Comparison of ENCODE assay signal across 8 cellular contexts in genomic region chr6:32837651-32838113, GRCh38. TPM values are rescaled to one million over a fixed set of nuclear protein-coding genes. Genes with fewer than 3 reads are reported as not detected.
A peak's percentile ranks its signal among the peaks of the same experiment; 100 is the strongest.
DNase-seq lines count a peak whose midpoint lies in the region; ATAC-seq and TF ChIP-seq lines count a peak whose summit lies in the region.

No MANE protein-coding gene starts in this region.

- H3K27ac ChIP-seq in BLaER1 treated with 17β-estradiol and CSF1 and Interleukin-3, amounts not matched to agents 10 nM and 100 nM, result peak overlapping the region; percentile 24 to 87 (median 81); a peak in 21 of 22 replicates
- H3K27ac ChIP-seq in HUES6 (ENCODE audit: low read depth, low read length), result no peak overlapping the region
- H3K27ac ChIP-seq in breast epithelium, result peak overlapping the region; percentile 92 to 94

- H3K9ac ChIP-seq in BLaER1 treated with 17β-estradiol and CSF1 and Interleukin-3, amounts not matched to agents 10 nM and 100 nM, result peak overlapping the region; percentile 74 to 89 (median 84)
- no peak overlapping the region for H3K9ac ChIP-seq in HUES6 (ENCODE audit: low read length)

- H3K4me2 ChIP-seq in BLaER1 treated with 17β-estradiol and CSF1 and Interleukin-3, amounts not matched to agents 10 nM and 100 nM, result peak overlapping the region; percentile 96 to 100 (median 99)

- no peak for ATAC-seq in GM21786 (IDR thresholded peaks at IDR 0.05; ENCODE audit: unreplicated experiment)
- ATAC-seq in HG02763 (IDR thresholded peaks at IDR 0.05; ENCODE audit: unreplicated experiment), result no peak

- peak overlapping the region; percentile 55 to 80 (median 76) for H3K4me3 ChIP-seq in BLaER1 treated with 17β-estradiol and CSF1 and Interleukin-3, amounts not matched to agents 10 nM and 100 nM
- peak overlapping the region; percentile 87 for H3K4me3 ChIP-seq in HUES6 (ENCODE audit: low read depth, low read length)
- H3K4me3 ChIP-seq in breast epithelium, result peak overlapping the region; percentile 78 to 80 (median 79)
- peak overlapping the region; percentile 62 for H3K4me3 ChIP-seq in mononuclear cell (ENCODE audit: low read length)

- H3K27me3 ChIP-seq in BLaER1 treated with 17β-estradiol and CSF1 and Interleukin-3, amounts not matched to agents 10 nM and 100 nM, result no peaks in the 10 kb centered on the region
- H3K27me3 ChIP-seq in HUES6 (ENCODE audit: control insufficient read depth, insufficient read depth, low read length) (peaks cover 39% of the 10 kb centered on the region), breast epithelium (no peaks in the 10 kb centered on the region), mononuclear cell (ENCODE audit: insufficient read depth, low read length) (no peaks in the 10 kb centered on the region)

- no peak for TF ChIP-seq CTCF in breast epithelium (IDR thresholded peaks at IDR 0.05)

- intact Hi-C loops in breast epithelium (cut with DNase I; ENCODE audit: low total_unique reads), result loop anchor here (1.0 kb wide), 1 partner anchor 17 kb away; the partner anchor contains the start of gene PSMB9

- DNase-seq in breast epithelium (ENCODE audit: low spot score in 2 of 2), result no peak
- no peak for DNase-seq in erythroblast (lab: John Stamatoyannopoulos, UW)
- no peak for DNase-seq in NCI-H1694 (lab: John Stamatoyannopoulos, UW)

- TF ChIP-seq POLR2A in breast epithelium (IDR thresholded peaks at IDR 0.05) (no peak), erythroblast (IDR thresholded peaks at IDR 0.05; ENCODE audit: low read length) (no peak)

- no peaks in the 10 kb centered on the region for H3K9me3 ChIP-seq in BLaER1 treated with 17β-estradiol and CSF1 and Interleukin-3, amounts not matched to agents 10 nM and 100 nM (replicated peaks in 1 of 11)
- H3K9me3 ChIP-seq in HUES6 (ENCODE audit: control insufficient read depth, insufficient read depth, low read depth, low read length) (no peaks in the 10 kb centered on the region), breast epithelium (no peaks in the 10 kb centered on the region), mononuclear cell (ENCODE audit: low read depth, low read length) (no peaks in the 10 kb centered on the region)

- peaks cover 42 to 67% (median 63%) of the 10 kb centered on the region in 10 experiments for H3K4me1 ChIP-seq in BLaER1 treated with 17β-estradiol and CSF1 and Interleukin-3, amounts not matched to agents 10 nM and 100 nM
- H3K4me1 ChIP-seq in HUES6 (ENCODE audit: control insufficient read depth, insufficient read depth, low read length), result peaks cover 6% of the 10 kb centered on the region
- H3K4me1 ChIP-seq in breast epithelium, result peaks cover 0 to 9% of the 10 kb centered on the region in 2 donors
- H3K4me1 ChIP-seq in mononuclear cell (ENCODE audit: insufficient read depth, low read length), result peaks cover 59% of the 10 kb centered on the region

- peaks cover 0 to 2% (median 0%) of the 10 kb centered on the region in 11 experiments; a peak in 1 of 22 replicates for H4K20me1 ChIP-seq in BLaER1 treated with 17β-estradiol and CSF1 and Interleukin-3, amounts not matched to agents 10 nM and 100 nM

- peaks cover 44 to 68% (median 54%) of the 10 kb centered on the region in 11 experiments for H3K36me3 ChIP-seq in BLaER1 treated with 17β-estradiol and CSF1 and Interleukin-3, amounts not matched to agents 10 nM and 100 nM
- no peaks in the 10 kb centered on the region; the same call in 1 of the 2 replicates for H3K36me3 ChIP-seq in HUES6 (ENCODE audit: control insufficient read depth, insufficient read depth, low read length)
- H3K36me3 ChIP-seq in breast epithelium, result no peaks in the 10 kb centered on the region

RNA-seq across cellular contexts. Expression of gene TAP2, which starts 0.9 kb away (rescaled TPM):
- total RNA-seq in breast epithelium (10 to 100 TPM in 1 of 3 donors, 1 to 10 TPM in 2; 7.7 to 18.0 (median 9.5) TPM), mononuclear cell (45.0 TPM)

RNA-seq across cellular contexts. Expression of gene PSMB8, which starts 6.2 kb away (rescaled TPM):
- total RNA-seq in breast epithelium (10 to 100 TPM; 36.0 to 47.3 (median 44.9) TPM), mononuclear cell (81.4 TPM)

RNA-seq across cellular contexts. Expression of gene TAP1, which starts 15.8 kb away (rescaled TPM):
- 10 to 100 TPM; 24.2 to 40.6 (median 28.7) TPM for total RNA-seq in breast epithelium
- 67.2 TPM for total RNA-seq in mononuclear cell

RNA-seq across cellular contexts. Expression of gene PSMB9, which starts 16.3 kb away (rescaled TPM):
- total RNA-seq in breast epithelium (10 to 100 TPM; 16.8 to 25.9 (median 19.2) TPM), mononuclear cell (18.7 TPM)

RNA-seq across cellular contexts. Expression of gene HLA-DOB, which starts 20.9 kb away (rescaled TPM):
- total RNA-seq in breast epithelium, result 1 to 10 TPM in 2 of 3 donors, not detected in 1; 1.5 to 2.0 TPM
- total RNA-seq in mononuclear cell, result 6.6 TPM
